23 cellular contexts compared by ENCODE assay signal in genomic region chr11:9777525-9777924, GRCh38.
DNase-seq lines count a peak whose midpoint lies in the region; ATAC-seq, FAIRE-seq and TF ChIP-seq lines count a peak whose summit lies in the region.
"Had no signal": no experiment of that assay in that cellular context is flagged by ENCODE, and none has a peak within 500 bp of the region (broad histone marks: within the 10 kb centered on the region; RNA-seq: fewer than 3 reads in every experiment).

No MANE protein-coding gene starts in this region.

- DNase-seq in AG04450 (ENCODE audit: low read depth, low spot score) (no peak), HTR-8/SVneo (ENCODE audit: insufficient read length, low spot score) (no peak), endodermal cell (no peak), mesendoderm (peak; percentile 55), COLO829 (ENCODE audit: low spot score) (no peak), cerebellum (ENCODE audit: low spot score) (no peak)
- no peak for DNase-seq in activated naive CD4-positive, alpha-beta T cell treated with anti-CD3 and anti-CD28 coated beads, Interleukin-2, amount 50 U/mL, for 16 hours
- DNase-seq: BE2C; Caco-2; CD4-positive, alpha-beta T cell; DND-41; GM23248; Kasumi-1; NCI-H1694 treated with DMSO at 0.1 percent for 48 hours; NCI-H2081 treated with DMSO at 0.1 percent for 48 hours; NCI-H2171 treated with DMSO at 0.1 percent for 48 hours; NCI-H524 treated with DMSO at 0.1 percent for 48 hours; NCI-H82; Peyer's patch; SJCRH30 had no signal

- H3K4me3 ChIP-seq in AG04450 (ENCODE audit: low read depth, low read length) (peak overlapping the region; percentile 50), endodermal cell (ENCODE audit: low read length) (peak overlapping the region; percentile 38), mesendoderm (ENCODE audit: low read length) (no peak overlapping the region)
- H3K4me3 ChIP-seq: GM23248, Peyer's patch, SJCRH30 had no signal

- no peak overlapping the region for H3K9ac ChIP-seq in endodermal cell (ENCODE audit: extremely low read depth, low read length, poor library complexity, severe bottlenecking)
- H3K9ac ChIP-seq in mesendoderm (ENCODE audit: low read length): no peak overlapping the region
- H3K9ac ChIP-seq: GM23248 had no signal

- peak overlapping the region; percentile 92 for H3K27ac Mint-ChIP-seq in endodermal cell
- H3K27ac Mint-ChIP-seq: CD4-positive, alpha-beta T cell had no signal

- no peak overlapping the region for H3K18ac ChIP-seq in mesendoderm (ENCODE audit: low read length)

- H4K8ac ChIP-seq in mesendoderm (ENCODE audit: low read depth, low read length): no peak overlapping the region

- no peaks in the 10 kb centered on the region for H3K79me2 ChIP-seq in mesendoderm (ENCODE audit: control insufficient read depth, insufficient read depth, low read length)

- TF ChIP-seq CTCF in AG04450 (IDR thresholded peaks at IDR 0.05; ENCODE audit: low read depth, low read length) (no peak), endodermal cell (conservative IDR thresholded peaks at IDR 0.05) (no peak)

- no peak for ATAC-seq in GM18517 (IDR thresholded peaks at IDR 0.05; ENCODE audit: unreplicated experiment)
- ATAC-seq: HCT116 had no signal

- FAIRE-seq in HTR-8/SVneo (lab: Jason Lieb, UNC): peak; percentile 51
- FAIRE-seq: GM12891 had no signal

- peaks cover 2% of the 10 kb centered on the region for H3K79me1 ChIP-seq in mesendoderm (ENCODE audit: low read length)

- H3K27ac ChIP-seq in AG04450 (ENCODE audit: low read depth, low read length): no peak overlapping the region
- no peak overlapping the region for H3K27ac ChIP-seq in endodermal cell (ENCODE audit: low read depth, low read length)
- peak overlapping the region; percentile 57 for H3K27ac ChIP-seq in mesendoderm (ENCODE audit: low read depth, low read length)
- H3K27ac ChIP-seq: GM23248, Peyer's patch, SJCRH30 had no signal

- H3K27me3 ChIP-seq in AG04450 (ENCODE audit: control insufficient read depth, insufficient read depth, low read length) (no peaks in the 10 kb centered on the region), endodermal cell (ENCODE audit: control insufficient read depth, insufficient read depth, low read length, poor library complexity, severe bottlenecking) (no peaks in the 10 kb centered on the region), mesendoderm (ENCODE audit: insufficient read depth, low read length, poor library complexity) (no peaks in the 10 kb centered on the region)
- H3K27me3 ChIP-seq: BE2C, Peyer's patch, SJCRH30 had no signal

- WGBS in endodermal cell (ENCODE audit: insufficient coverage in 1 of 2, insufficient read length in 1 of 2), 2 experiments: 79 to 90% methylated on average over 1 to 5 of the region's 5 CpGs
- WGBS in mesendoderm (ENCODE audit: extremely low coverage, insufficient coverage, low lambda C conversion rate): no CpG with 5 or more reads among the region's 5 CpGs

- H3K4me1 Mint-ChIP-seq in endodermal cell: peaks cover 37% of the 10 kb centered on the region

- H3K36me3 ChIP-seq in endodermal cell (ENCODE audit: control insufficient read depth, insufficient read depth, low read length) (peaks cover 29% of the 10 kb centered on the region), mesendoderm (ENCODE audit: control insufficient read depth, insufficient read depth, low read length) (peaks cover 1% of the 10 kb centered on the region)
- H3K36me3 ChIP-seq: BE2C had no signal

- no peak overlapping the region for H2BK5ac ChIP-seq in mesendoderm (ENCODE audit: low read length)

- no peaks in the 10 kb centered on the region for H3K27me3 Mint-ChIP-seq in endodermal cell (ENCODE audit: insufficient read depth)
- H3K27me3 Mint-ChIP-seq: CD4-positive, alpha-beta T cell had no signal

- POLR2A ChIA-PET in AG04450 (lab: Yijun Ruan, JAX): interaction anchor here (1.0 kb wide), 1 partner anchor 12 kb away, joined by 3 read pairs; no protein-coding TSS in a partner anchor

- H4K5ac ChIP-seq in mesendoderm (ENCODE audit: low read length): no peak overlapping the region

- no peak overlapping the region for H2BK15ac ChIP-seq in mesendoderm (replicated peaks; ENCODE audit: low read depth)

- CTCF ChIA-PET in AG04450 (lab: Charles Lee): no interaction called here

- peaks cover 25% of the 10 kb centered on the region for H3K36me3 Mint-ChIP-seq in endodermal cell (ENCODE audit: low read depth)

- no peak overlapping the region for H2BK120ac ChIP-seq in mesendoderm (ENCODE audit: low read depth, low read length)

- H3K4me2 ChIP-seq in mesendoderm (ENCODE audit: low read length): no peak overlapping the region

- no peaks in the 10 kb centered on the region for H3K9me3 Mint-ChIP-seq in endodermal cell
- H3K9me3 Mint-ChIP-seq: CD4-positive, alpha-beta T cell had no signal

- H3K56ac ChIP-seq in mesendoderm (ENCODE audit: low read length): no peak overlapping the region

- H3K4me3 Mint-ChIP-seq in endodermal cell: peak overlapping the region; percentile 14
- H3K4me3 Mint-ChIP-seq: CD4-positive, alpha-beta T cell had no signal

- peaks cover 23% of the 10 kb centered on the region for H3K4me1 ChIP-seq in endodermal cell (ENCODE audit: control insufficient read depth, insufficient read depth, low read length)
- H3K4me1 ChIP-seq in mesendoderm (ENCODE audit: control insufficient read depth, low read depth, low read length): peaks cover 13% of the 10 kb centered on the region
- H3K4me1 ChIP-seq: BE2C, Peyer's patch had no signal

- peak overlapping the region; percentile 83 for H3K4ac ChIP-seq in mesendoderm (ENCODE audit: low read depth, low read length)

- H3K23ac ChIP-seq in mesendoderm (ENCODE audit: low read length): no peak overlapping the region

- H2AK5ac ChIP-seq in mesendoderm (ENCODE audit: low read length): no peak overlapping the region

- H3K9me3 ChIP-seq in AG04450 (ENCODE audit: control insufficient read depth, insufficient read depth, low read length) (no peaks in the 10 kb centered on the region), endodermal cell (ENCODE audit: control insufficient read depth, low read length) (no peaks in the 10 kb centered on the region)
- H3K9me3 ChIP-seq: BE2C, Caco-2, Peyer's patch had no signal
